In the genomic region with DNA sequence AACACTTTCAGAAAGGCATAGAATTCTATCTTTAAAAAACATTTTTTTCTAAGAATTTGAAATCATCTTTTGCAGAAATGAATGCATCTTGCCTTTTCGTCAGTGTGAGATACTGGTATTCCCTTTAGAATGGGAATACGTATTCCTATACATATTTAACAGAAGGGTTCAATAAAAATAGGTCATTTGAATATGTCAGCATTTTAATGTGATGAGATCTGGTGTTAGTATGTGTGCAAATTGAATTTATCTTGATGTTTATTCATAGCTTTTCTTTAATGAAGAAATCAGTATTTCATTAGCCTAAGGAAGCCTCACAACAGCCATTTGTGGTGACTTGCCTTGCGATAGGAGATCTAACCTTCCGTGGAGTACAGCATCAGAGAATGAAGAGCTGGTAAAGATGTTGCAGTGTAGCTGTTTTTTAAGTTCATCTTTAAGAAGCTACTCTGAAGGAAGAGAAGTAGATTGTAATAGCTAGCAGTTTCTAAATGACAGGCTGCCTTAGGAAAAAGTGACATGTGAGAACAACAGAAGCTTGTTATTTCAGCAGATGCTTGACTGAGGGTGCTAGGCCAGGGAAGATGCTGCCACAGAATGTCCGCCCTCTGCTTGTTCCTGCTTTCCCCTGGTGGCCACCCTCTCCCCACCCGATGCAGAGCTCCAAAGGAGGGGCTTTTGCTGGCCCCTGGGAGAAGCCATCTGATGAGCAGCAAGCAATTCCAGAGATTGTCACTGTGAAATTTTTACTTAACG, we compare ENCODE assay signal across 13 cellular contexts. TPM values are rescaled to one million over a fixed set of nuclear protein-coding genes. Genes with fewer than 3 reads are reported as not detected.
A peak's percentile ranks its signal among the peaks of the same experiment; 100 is the strongest.
DNase-seq lines count a peak whose midpoint lies in the region; ATAC-seq and TF ChIP-seq lines count a peak whose summit lies in the region.
"Had no signal": no experiment of that assay in that cellular context is flagged by ENCODE, and none has a peak within 500 bp of the region (broad histone marks: within the 10 kb centered on the region; RNA-seq: fewer than 3 reads in every experiment).

No MANE protein-coding gene starts in this region.

- no peak for ATAC-seq in heart left ventricle

- H3K27me3 ChIP-seq in right atrium auricular region = no peaks in the 10 kb centered on the region
- no peaks in the 10 kb centered on the region for H3K27me3 ChIP-seq in heart left ventricle
- H3K27me3 ChIP-seq: adrenal gland, SJCRH30 had no signal

- intact Hi-C loops in heart left ventricle (cut with DNase I) (no loop called here), posterior vena cava (cut with DNase I) (no loop called here)

- H3K4me1 ChIP-seq in right atrium auricular region = peaks cover 0 to 72% of the 10 kb centered on the region in 2 donors
- peaks cover 0 to 60% (median 42%) of the 10 kb centered on the region in 12 donors for H3K4me1 ChIP-seq in heart left ventricle

- TF ChIP-seq CTCF in right atrium auricular region (IDR thresholded peaks at IDR 0.05) (no peak), heart left ventricle (IDR thresholded peaks at IDR 0.05) (no peak)

- no peaks in the 10 kb centered on the region for H3K9me3 ChIP-seq in right atrium auricular region
- no peaks in the 10 kb centered on the region for H3K9me3 ChIP-seq in heart left ventricle
- H3K9me3 ChIP-seq: adrenal gland, SJCRH30, thoracic aorta had no signal

- H3K27ac ChIP-seq in cingulate gyrus (ENCODE audit: low read depth, low read length) (peak overlapping the region; percentile 91), right atrium auricular region (no peak overlapping the region), heart left ventricle (no peak overlapping the region)
- H3K27ac ChIP-seq: thoracic aorta had no signal

- H3K36me3 ChIP-seq in right atrium auricular region (no peaks in the 10 kb centered on the region), heart left ventricle (no peaks in the 10 kb centered on the region)
- H3K36me3 ChIP-seq: adrenal gland, SJCRH30, thoracic aorta had no signal

- H3K4me3 ChIP-seq in right atrium auricular region (no peak overlapping the region), heart left ventricle (no peak overlapping the region)
- H3K4me3 ChIP-seq: adrenal gland, SJCRH30, thoracic aorta had no signal

- DNase-seq in NCI-H2227 (lab: John Stamatoyannopoulos, UW; ENCODE audit: unreplicated experiment) (peak; percentile 80), NCI-H2227 treated with DMSO at 0.1 percent for 48 hours (lab: John Stamatoyannopoulos, UW) (no peak), NCI-H526 treated with DMSO at 0.1 percent for 48 hours (lab: John Stamatoyannopoulos, UW) (peak; percentile 39), right atrium auricular region (ENCODE audit: low spot score) (no peak), heart left ventricle (no peak), posterior vena cava (ENCODE audit: low spot score) (no peak)
- DNase-seq in stimulated activated CD4-positive, alpha-beta T cell treated with anti-CD3 and anti-CD28 coated beads, TNF-alpha, amount 100 ng/mL, for 48 hours (ENCODE audit: low read depth in 3 of 3) = peak in 2 of 3 donors; percentile 20 to 22
- DNase-seq: 8988T, NCI-H82, SJCRH30 had no signal

- 85 to 91% (median 88%) methylated on average over 7 of the region's 7 CpGs for WGBS in heart left ventricle, 4 donors

- no peak for TF ChIP-seq POLR2A in heart left ventricle (IDR thresholded peaks at IDR 0.05)

RNA-seq across cellular contexts. Expression of a gene that starts 44.4 kb away (rescaled TPM):
- total RNA-seq in right atrium auricular region (10 to 100 TPM; 16.0 to 20.1 TPM), heart left ventricle (10 to 100 TPM; 15.8 to 26.5 (median 21.2) TPM), posterior vena cava (10 to 100 TPM; 27.6 to 28.0 TPM)
- 10 to 100 TPM; 10.4 to 15.9 TPM for polyA plus RNA-seq in heart left ventricle

Comparison
In these comparisons a context has a peak if more than half of its experiments do, and no peak if none do; other contexts are left out.
1. DNase-seq: peak in NCI-H2227 (single experiment), NCI-H526 treated with DMSO at 0.1 percent for 48 hours (single experiment) and stimulated activated CD4-positive, alpha-beta T cell treated with anti-CD3 and anti-CD28 coated beads, TNF-alpha, amount 100 ng/mL, for 48 hours (2 of 3); none in NCI-H2227 treated with DMSO at 0.1 percent for 48 hours (single experiment), right atrium auricular region (single experiment), heart left ventricle (0 of 5) and posterior vena cava (single experiment).